Comparison of ENCODE assay signal across 8 cellular contexts in the genomic region with DNA sequence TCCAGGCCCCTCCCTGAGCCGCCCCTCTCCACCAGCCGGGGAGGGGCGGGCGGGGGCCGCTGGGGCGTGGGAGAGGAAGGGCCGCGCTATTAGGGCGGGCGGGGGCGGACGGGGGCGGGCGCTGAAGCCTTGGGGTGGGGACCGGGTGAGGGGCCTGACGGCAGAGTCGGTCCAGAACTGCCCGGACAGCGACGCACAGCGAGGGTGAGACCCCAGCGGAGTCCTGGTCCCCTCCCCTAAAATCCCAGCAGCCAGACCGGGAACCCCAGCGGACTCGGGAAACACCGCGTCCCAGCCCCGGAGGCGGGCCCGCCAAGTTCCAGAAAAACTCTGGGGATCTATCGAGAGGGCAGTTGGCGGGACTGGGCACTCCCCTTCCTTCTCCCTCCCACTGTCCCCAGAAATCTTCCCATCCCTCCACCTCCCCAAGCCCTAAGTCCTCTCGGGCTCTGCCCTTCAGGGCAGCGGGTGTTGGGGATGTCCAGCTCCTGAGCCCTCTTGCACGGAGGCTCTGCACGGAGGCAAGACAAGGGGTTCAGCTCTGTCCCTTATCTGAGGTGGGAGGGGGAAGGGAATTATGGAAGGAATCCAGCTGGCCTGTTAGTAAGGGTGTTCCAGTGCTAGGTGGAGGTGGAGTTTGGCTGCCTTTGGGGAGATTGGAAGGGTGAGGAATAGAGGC. TPM values are rescaled to one million over a fixed set of nuclear protein-coding genes. Genes with fewer than 3 reads are reported as not detected.
DNase-seq lines count a peak whose midpoint lies in the region; FAIRE-seq and TF ChIP-seq lines count a peak whose summit lies in the region.

A gene with protein sequence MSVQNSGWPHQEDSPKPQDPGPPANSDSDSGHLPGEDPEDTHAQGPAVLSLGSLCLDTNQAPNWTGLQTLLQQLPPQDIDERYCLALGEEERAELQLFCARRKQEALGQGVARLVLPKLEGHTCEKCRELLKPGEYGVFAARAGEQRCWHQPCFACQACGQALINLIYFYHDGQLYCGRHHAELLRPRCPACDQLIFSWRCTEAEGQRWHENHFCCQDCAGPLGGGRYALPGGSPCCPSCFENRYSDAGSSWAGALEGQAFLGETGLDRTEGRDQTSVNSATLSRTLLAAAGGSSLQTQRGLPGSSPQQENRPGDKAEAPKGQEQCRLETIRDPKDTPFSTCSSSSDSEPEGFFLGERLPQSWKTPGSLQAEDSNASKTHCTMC (plus strand): TSS at position 160 of the 679 bp plus-strand sequence. CDS start 2,692 bp downstream, outside the sequence.

- peak within 1 kb of the TSS; percentile 94 for H3K4me3 Mint-ChIP-seq in neural crest cell

- peak within 1 kb of the TSS; percentile 83 for H3K27ac ChIP-seq in VCaP

- H3K27me3 ChIP-seq in HAP-1 (ENCODE audit: low read depth): no peaks in the 10 kb centered on the region

- peak within 1 kb of the TSS; percentile 12 for H3K27ac Mint-ChIP-seq in neural crest cell (ENCODE audit: unreplicated experiment)

- peaks cover 12% of the 10 kb centered on the region for H3K4me1 ChIP-seq in HAP-1

- no peaks in the 10 kb centered on the region for H3K9me3 Mint-ChIP-seq in neural crest cell

- H3K9me3 ChIP-seq in HAP-1: no peaks in the 10 kb centered on the region

- in situ Hi-C loops in HAP-1 (cut with MboI; ENCODE audit: low sequenced_read_pairs): loop anchor here (5.0 kb wide), 1 partner anchor 262 kb away; no protein-coding TSS in a partner anchor

- H3K4me1 Mint-ChIP-seq in neural crest cell: peaks cover 19% of the 10 kb centered on the region

- H3K36me3 ChIP-seq in HAP-1 (replicated peaks): peaks cover 5% of the 10 kb centered on the region

- H3K4me3 ChIP-seq in HAP-1 (peak within 1 kb of the TSS; percentile 53), fibroblast of the aortic adventitia (ENCODE audit: low read depth, low read length) (peak within 1 kb of the TSS; percentile 79)

- no peak for FAIRE-seq in D721Med (lab: Jason Lieb, UNC)

- peaks cover 6% of the 10 kb centered on the region for H3K27me3 Mint-ChIP-seq in neural crest cell (ENCODE audit: low read depth)

- H3K36me3 Mint-ChIP-seq in neural crest cell (ENCODE audit: low read depth): no peaks in the 10 kb centered on the region

- TF ChIP-seq CTCF in VCaP (conservative IDR thresholded peaks at IDR 0.05) (no peak), fibroblast of the aortic adventitia (IDR thresholded peaks at IDR 0.05; ENCODE audit: insufficient read depth, low read length) (no peak), neural crest cell (conservative IDR thresholded peaks at IDR 0.05) (no peak), D721Med (IDR thresholded peaks at IDR 0.05; ENCODE audit: insufficient read depth, missing control alignments) (no peak)

- DNase-seq in AML-193 (lab: John Stamatoyannopoulos, UW) (peak; percentile 8 to 12), HAP-1 (ENCODE audit: low spot score in 2 of 2) (peak; percentile 5 to 56), fibroblast of the aortic adventitia (ENCODE audit: low read depth) (peak; percentile 43), neural crest cell (ENCODE audit: low read depth, low spot score) (no peak), NOMO-1 treated with dmso at 0.1 percent for 144 hours (lab: John Stamatoyannopoulos, UW; ENCODE audit: unreplicated experiment) (no peak), NCI-H187 treated with DMSO at 0.1 percent for 48 hours (lab: John Stamatoyannopoulos, UW) (no peak), D721Med (ENCODE audit: insufficient read length, low spot score) (no peak)

RNA-seq across cellular contexts. Expression of the gene that starts here (rescaled TPM):
- total RNA-seq in fibroblast of the aortic adventitia (ENCODE audit: low replicate concordance) (0.45 and 6.3 TPM in 2 replicates), neural crest cell (2.9 and 4.1 TPM in 2 replicates)

Comparison
In these comparisons a context has a peak if more than half of its experiments do, and no peak if none do; other contexts are left out.
1. DNase-seq: peak in AML-193 (2 of 2), HAP-1 (2 of 2) and fibroblast of the aortic adventitia (single experiment); none in neural crest cell (single experiment), NOMO-1 treated with dmso at 0.1 percent for 144 hours (single experiment), NCI-H187 treated with DMSO at 0.1 percent for 48 hours (single experiment) and D721Med (single experiment).